In genomic region chr10:29634764-29635625, GRCh38 we compare ENCODE assay signal across 8 cellular contexts. TPM values are rescaled to one million over a fixed set of nuclear protein-coding genes. Genes with fewer than 3 reads are reported as not detected.
DNase-seq lines count a peak whose midpoint lies in the region; ATAC-seq and TF ChIP-seq lines count a peak whose summit lies in the region.

Gene SVIL, minus strand, starts transcription at chr10:29634971. Its CDS starts 79,913 bp downstream, at chr10:29555058.

- H3K9me3 ChIP-seq in thyroid gland: no peaks in the 10 kb centered on the region

- no peak for TF ChIP-seq CTCF in CD14-positive monocyte (IDR thresholded peaks at IDR 0.05)
- TF ChIP-seq CTCF in thyroid gland (IDR thresholded peaks at IDR 0.05): peak in 2 of 6 experiments; percentile 25 to 32

- TF ChIP-seq POLR2A in thyroid gland (IDR thresholded peaks at IDR 0.05): peak in 1 of 2 donors; percentile 46

- intact Hi-C loops in CD14-positive monocyte (cut with micrococcal nuclease): loop anchor here (5.0 to 10.0 kb wide), 4 partner anchors 33 to 100 kb away; no protein-coding TSS in a partner anchor
- intact Hi-C loops in thyroid gland (cut with DNase I): loop anchor here (10.0 kb wide), 1 partner anchor 100 kb away; no protein-coding TSS in a partner anchor

- no peaks in the 10 kb centered on the region for H3K36me3 ChIP-seq in thyroid gland

- ATAC-seq in left lobe of liver: no peak

- peaks cover 28 to 29% of the 10 kb centered on the region in 2 donors for H3K36me3 Mint-ChIP-seq in CD14-positive monocyte

- peaks cover 0 to 1% (median 0%) of the 10 kb centered on the region in 7 donors for H3K9me3 Mint-ChIP-seq in CD14-positive monocyte

- H3K4me3 ChIP-seq in thyroid gland (replicated peaks in 1 of 3): no peak within 1 kb of the TSS

- H3K27me3 Mint-ChIP-seq in CD14-positive monocyte (ENCODE audit: low read depth in 3 of 3): no peaks in the 10 kb centered on the region

- peak within 1 kb of the TSS in 1 of 2 donors; percentile 76 for H3K4me3 Mint-ChIP-seq in CD14-positive monocyte

- H3K4me1 ChIP-seq in thyroid gland: peaks cover 24 to 36% of the 10 kb centered on the region in 2 donors

- no peaks in the 10 kb centered on the region for H3K27me3 ChIP-seq in thyroid gland

- H3K4me1 Mint-ChIP-seq in CD14-positive monocyte: peaks cover 62% of the 10 kb centered on the region

- peak within 1 kb of the TSS; percentile 39 for H3K27ac ChIP-seq in cingulate gyrus (ENCODE audit: low read depth, low read length)
- peak within 1 kb of the TSS; percentile 78 to 91 (median 87) for H3K27ac ChIP-seq in thyroid gland

- DNase-seq in CD14-positive monocyte (ENCODE audit: low spot score) (no peak), HT1080 (ENCODE audit: low read depth) (peak; percentile 52), left lobe of liver (ENCODE audit: low spot score) (no peak), thyroid gland (peak; percentile 80 to 87), HT-29 (ENCODE audit: low spot score) (no peak)
- no peak for DNase-seq in central memory CD4-positive, alpha-beta T cell
- no peak for DNase-seq in activated CD4-positive, alpha-beta T cell treated with anti-CD3 and anti-CD28 coated beads, Interleukin-2, amount 50 U/mL, for 4 hours

- peak within 1 kb of the TSS; percentile 81 to 98 (median 93) for H3K27ac Mint-ChIP-seq in CD14-positive monocyte

- 40 to 52% methylated on average over 8 to 10 of the region's 10 CpGs for WGBS in thyroid gland, 2 donors

RNA-seq across cellular contexts. Expression of gene SVIL, which starts in this region (rescaled TPM):
- 1 to 10 TPM; 2.1 to 5.8 TPM for polyA plus RNA-seq in CD14-positive monocyte
- total RNA-seq in HT1080 (2014; rRNA removed; shearing (Covaris generic)): 8.0 and 8.2 TPM in 2 replicates
- polyA plus RNA-seq in HT1080 (2015; cell fraction: cytosol; rRNA removed): 1.8 TPM in 2 replicates
- 20.3 and 21.3 TPM in 2 replicates for polyA plus RNA-seq in HT1080 (2015; cell fraction: nucleus; rRNA removed)
- 16.2 TPM for total RNA-seq in left lobe of liver
- total RNA-seq in thyroid gland: 100 to 1,000 TPM in 2 of 4 donors, 10 to 100 TPM in 2; 59.9 to 211 (median 134) TPM
- total RNA-seq in HT-29 (2014; rRNA removed; shearing (Covaris generic)): 5.7 and 6.0 TPM in 2 replicates

Comparison
In these comparisons a context has a peak if more than half of its experiments do, and no peak if none do; other contexts are left out.
1. DNase-seq: peak in HT1080 (single experiment) and thyroid gland (2 of 2); none in CD14-positive monocyte (single experiment), left lobe of liver (single experiment), central memory CD4-positive, alpha-beta T cell (single experiment), HT-29 (single experiment) and activated CD4-positive, alpha-beta T cell treated with anti-CD3 and anti-CD28 coated beads, Interleukin-2, amount 50 U/mL, for 4 hours (0 of 2).